ENCODE assay signal across 8 cellular contexts in genomic region chr20:38447251-38447661, GRCh38. TPM values are rescaled to one million over a fixed set of nuclear protein-coding genes. Genes with fewer than 3 reads are reported as not detected.
A peak's percentile ranks its signal among the peaks of the same experiment; 100 is the strongest.
DNase-seq lines count a peak whose midpoint lies in the region; ATAC-seq, FAIRE-seq and TF ChIP-seq lines count a peak whose summit lies in the region.

No MANE protein-coding gene starts in this region.

- H3K27me3 ChIP-seq in CD8-positive, alpha-beta memory T cell (ENCODE audit: insufficient read depth, low read length, poor library complexity, severe bottlenecking) = no peaks in the 10 kb centered on the region
- H3K27me3 ChIP-seq in esophagus muscularis mucosa = no peaks in the 10 kb centered on the region

- CTCF ChIA-PET in CD8-positive, alpha-beta memory T cell (lab: Charles Lee) = interaction anchor here (2.5 to 5.7 kb wide), 2 partner anchors 13 to 25 kb away, joined by 26 to 85 read pairs; partner anchors contain the start of genes RALGAPB and SNHG17
- CTCF ChIA-PET in RWPE1 (lab: Yijun Ruan, JAX) = interaction anchor here (0.6 to 2.8 kb wide), 9 partner anchors 10 to 305 kb away, joined by 3 to 40 read pairs (median 5); partner anchors contain the start of genes RALGAPB and SNHG17

- peak overlapping the region; percentile 80 to 92 (median 85) for H3K4me3 Mint-ChIP-seq in CD8-positive, alpha-beta memory T cell
- H3K4me3 Mint-ChIP-seq in osteocyte (ENCODE audit: unreplicated experiment) = peak overlapping the region; percentile 80

- no peak for TF ChIP-seq CTCF in RWPE1 (conservative IDR thresholded peaks at IDR 0.05; ENCODE audit: low read depth)
- no peak for TF ChIP-seq CTCF in esophagus muscularis mucosa (IDR thresholded peaks at IDR 0.05)
- TF ChIP-seq CTCF in osteocyte (IDR thresholded peaks at IDR 0.05) = no peak

- ATAC-seq in GM19452 (IDR thresholded peaks at IDR 0.05; ENCODE audit: unreplicated experiment) = no peak
- no peak for ATAC-seq in GM21825 (IDR thresholded peaks at IDR 0.05; ENCODE audit: unreplicated experiment)

- H3K4me3 ChIP-seq in CD8-positive, alpha-beta memory T cell (ENCODE audit: low read length) = peak overlapping the region; percentile 93
- peak overlapping the region; percentile 65 to 92 (median 82) for H3K4me3 ChIP-seq in esophagus muscularis mucosa

- H3K27me3 Mint-ChIP-seq in CD8-positive, alpha-beta memory T cell = peaks cover under 1 to 3% of the 10 kb centered on the region in 2 donors
- H3K27me3 Mint-ChIP-seq in osteocyte (ENCODE audit: unreplicated experiment) = no peaks in the 10 kb centered on the region

- peak in 1 of 5 donors; percentile 9 for DNase-seq in CD8-positive, alpha-beta memory T cell
- no peak for DNase-seq in RWPE1 (ENCODE audit: low spot score)
- no peak for DNase-seq in esophagus muscularis mucosa (ENCODE audit: extremely low spot score)
- DNase-seq in osteocyte (ENCODE audit: extremely low spot score, unreplicated experiment) = no peak
- DNase-seq in NCI-H1436 (lab: John Stamatoyannopoulos, UW) = no peak
- no peak for DNase-seq in GM12892 (ENCODE audit: insufficient read length)

- FAIRE-seq in GM12892 (lab: Jason Lieb, UNC) = no peak

- no peaks in the 10 kb centered on the region for H3K9me3 Mint-ChIP-seq in CD8-positive, alpha-beta memory T cell
- no peaks in the 10 kb centered on the region for H3K9me3 Mint-ChIP-seq in osteocyte (ENCODE audit: unreplicated experiment)

- H3K4me1 ChIP-seq in CD8-positive, alpha-beta memory T cell (ENCODE audit: insufficient read depth, low read length) = peaks cover 15% of the 10 kb centered on the region
- H3K4me1 ChIP-seq in esophagus muscularis mucosa = peaks cover 10 to 29% (median 25%) of the 10 kb centered on the region in 4 donors

- WGBS in esophagus muscularis mucosa = 60% methylated on average over 11 of the region's 12 CpGs

- TF ChIP-seq EP300 in esophagus muscularis mucosa (IDR thresholded peaks at IDR 0.05) = no peak

- peaks cover 20 to 28% (median 25%) of the 10 kb centered on the region in 3 donors for H3K4me1 Mint-ChIP-seq in CD8-positive, alpha-beta memory T cell
- peaks cover 29% of the 10 kb centered on the region for H3K4me1 Mint-ChIP-seq in osteocyte (ENCODE audit: unreplicated experiment)

- H3K36me3 Mint-ChIP-seq in CD8-positive, alpha-beta memory T cell = peaks cover 4 to 25% (median 14%) of the 10 kb centered on the region in 3 donors
- H3K36me3 Mint-ChIP-seq in osteocyte (ENCODE audit: unreplicated experiment) = peaks cover 21% of the 10 kb centered on the region

- intact Hi-C loops in esophagus muscularis mucosa (cut with DNase I) = no loop called here

- peak overlapping the region in 7 of 8 donors; percentile 71 to 86 (median 82) for H3K27ac Mint-ChIP-seq in CD8-positive, alpha-beta memory T cell
- H3K27ac Mint-ChIP-seq in osteocyte (ENCODE audit: unreplicated experiment) = peak overlapping the region; percentile 74

- H3K36me3 ChIP-seq in CD8-positive, alpha-beta memory T cell (ENCODE audit: insufficient read depth, low read length) = peaks cover 11% of the 10 kb centered on the region
- peaks cover 9 to 33% (median 30%) of the 10 kb centered on the region in 4 donors for H3K36me3 ChIP-seq in esophagus muscularis mucosa

- no peaks in the 10 kb centered on the region for H3K9me3 ChIP-seq in CD8-positive, alpha-beta memory T cell (ENCODE audit: low read length)
- H3K9me3 ChIP-seq in esophagus muscularis mucosa = no peaks in the 10 kb centered on the region

- TF ChIP-seq POLR2A in esophagus muscularis mucosa (IDR thresholded peaks at IDR 0.05; ENCODE audit: low read depth) (no peak), GM12892 (IDR thresholded peaks at IDR 0.05; ENCODE audit: low read depth, low read length) (no peak)

- peak overlapping the region; percentile 78 for H3K27ac ChIP-seq in CD8-positive, alpha-beta memory T cell (ENCODE audit: low read depth, low read length)
- H3K27ac ChIP-seq in RWPE1 = peak overlapping the region; percentile 67
- peak overlapping the region; percentile 76 to 86 (median 83) for H3K27ac ChIP-seq in esophagus muscularis mucosa (replicated peaks in 1 of 4)

- POLR2A ChIA-PET in CD8-positive, alpha-beta memory T cell (lab: Charles Lee) = interaction anchor here (2.3 to 3.6 kb wide), 2 partner anchors 12 to 25 kb away, joined by 17 to 44 read pairs; partner anchors contain the start of genes RALGAPB and SNHG17
- POLR2A ChIA-PET in RWPE1 (lab: Yijun Ruan, JAX; ENCODE audit: low non-redundant PET) = interaction anchor here (2.1 kb wide), 1 partner anchor 13 kb away, joined by 23 read pairs; the partner anchor contains the start of gene SNHG17

RNA-seq across cellular contexts. Expression of gene SNHG17, which starts 12.1 kb away (rescaled TPM):
- 100 to 1,000 TPM; 211 to 216 TPM for total RNA-seq in CD8-positive, alpha-beta memory T cell
- 107 TPM for polyA plus RNA-seq in CD8-positive, alpha-beta memory T cell
- total RNA-seq in esophagus muscularis mucosa (10 to 100 TPM; 12.8 to 19.4 (median 18.6) TPM), osteocyte (29.6 and 30.9 TPM in 2 replicates)
- polyA plus RNA-seq in GM12892 (2012; ENCODE audit: missing spikeins) = 43.5 TPM

RNA-seq across cellular contexts. Expression of gene RALGAPB, which starts 25.4 kb away (rescaled TPM):
- 10 to 100 TPM; 33.8 to 35.0 TPM for total RNA-seq in CD8-positive, alpha-beta memory T cell
- polyA plus RNA-seq in CD8-positive, alpha-beta memory T cell = 13.9 TPM
- total RNA-seq in esophagus muscularis mucosa (10 to 100 TPM; 31.5 to 37.4 (median 35.5) TPM), osteocyte (36.8 and 37.1 TPM in 2 replicates)
- polyA plus RNA-seq in GM12892 (2012; ENCODE audit: missing spikeins) = 14.1 TPM
